In the genomic region with DNA sequence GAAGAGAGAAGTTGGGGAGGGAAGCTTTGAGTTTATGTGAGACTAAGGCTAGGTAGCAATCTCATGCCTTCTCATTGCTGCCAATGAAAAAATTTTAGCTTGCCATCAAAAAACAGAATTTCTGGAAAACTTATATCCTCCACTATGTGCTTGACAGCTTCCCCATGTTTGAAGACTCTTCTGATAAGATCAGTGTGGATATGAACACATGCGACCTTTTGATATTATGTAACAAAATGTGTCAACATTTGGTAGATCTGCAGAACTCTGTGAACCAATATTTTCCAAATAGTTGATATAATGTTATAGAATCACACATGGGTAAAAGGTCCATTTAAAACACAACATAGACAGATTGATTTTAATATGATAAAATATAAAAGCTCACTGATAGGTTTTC, we compare ENCODE assay signal across 21 cellular contexts.
"Had no signal": no experiment of that assay in that cellular context is flagged by ENCODE, and none has a peak within 500 bp of the region (broad histone marks: within the 10 kb centered on the region; RNA-seq: fewer than 3 reads in every experiment).

No MANE protein-coding gene starts in this region.

- H3K36me3 ChIP-seq: gastrocnemius medialis, neural progenitor cell, suprapubic skin, transverse colon, upper lobe of right lung, uterus had no signal

- H3K79me2 ChIP-seq: parathyroid adenoma had no signal

- DNase-seq: cortex of kidney; effector CD4-positive, alpha-beta T cell; gastrocnemius medialis; head of caudate nucleus; mesenchymal stem cell; mucosa of descending colon; stimulated activated CD4-positive, alpha-beta T cell treated with anti-CD3 and anti-CD28 coated beads, Interleukin-12 subunit alpha, Interleukin-12 subunit beta, amount 100 ng/mL, for 4 hours; stimulated activated CD4-positive, alpha-beta T cell treated with anti-CD3 and anti-CD28 coated beads, Interleukin-1b, Interleukin-23, amount 100 ng/mL, for 48 hours; stimulated activated CD4-positive, alpha-beta T cell treated with anti-CD3 and anti-CD28 coated beads, Interleukin-4, amount 100 ng/mL, for 1 hour; stimulated activated CD8-positive, alpha-beta memory T cell treated with anti-CD3 and anti-CD28 coated beads, Interleukin-4, amount 100 ng/mL, for 48 hours; stimulated activated naive CD4-positive, alpha-beta T cell; stimulated activated naive CD8-positive, alpha-beta T cell treated with anti-CD3 and anti-CD28 coated beads, Interleukin-15, amount 100 ng/mL, for 72 hours; transverse colon; upper lobe of right lung; uterus had no signal

- H3K27ac ChIP-seq: gastrocnemius medialis, neural progenitor cell, parathyroid adenoma, suprapubic skin, transverse colon, upper lobe of right lung, uterus had no signal

- H3K4me2 ChIP-seq: neural progenitor cell, smooth muscle cell had no signal

- ATAC-seq: gastrocnemius medialis; mucosa of descending colon; sciatic nerve; stimulated activated naive CD8-positive, alpha-beta T cell treated with anti-CD3 and anti-CD28 coated beads, Interleukin-15, amount 100 ng/mL, for 72 hours; upper lobe of right lung had no signal

- H3K4me3 ChIP-seq: gastrocnemius medialis, mucosa of descending colon, neural progenitor cell, smooth muscle cell, suprapubic skin, transverse colon, upper lobe of right lung, uterus had no signal

- H2AFZ ChIP-seq: parathyroid adenoma had no signal

- FAIRE-seq: keratinocyte had no signal

- H3K9me3 ChIP-seq: gastrocnemius medialis, mucosa of descending colon, suprapubic skin, transverse colon, upper lobe of right lung, uterus had no signal

- H3K4me1 ChIP-seq: gastrocnemius medialis, upper lobe of right lung had no signal

- H3K9ac ChIP-seq: neural progenitor cell, parathyroid adenoma had no signal

- H3K27me3 ChIP-seq: gastrocnemius medialis, neural progenitor cell, suprapubic skin, transverse colon, upper lobe of right lung, uterus had no signal
